ENCODE assay signal across 10 cellular contexts in the genomic region with DNA sequence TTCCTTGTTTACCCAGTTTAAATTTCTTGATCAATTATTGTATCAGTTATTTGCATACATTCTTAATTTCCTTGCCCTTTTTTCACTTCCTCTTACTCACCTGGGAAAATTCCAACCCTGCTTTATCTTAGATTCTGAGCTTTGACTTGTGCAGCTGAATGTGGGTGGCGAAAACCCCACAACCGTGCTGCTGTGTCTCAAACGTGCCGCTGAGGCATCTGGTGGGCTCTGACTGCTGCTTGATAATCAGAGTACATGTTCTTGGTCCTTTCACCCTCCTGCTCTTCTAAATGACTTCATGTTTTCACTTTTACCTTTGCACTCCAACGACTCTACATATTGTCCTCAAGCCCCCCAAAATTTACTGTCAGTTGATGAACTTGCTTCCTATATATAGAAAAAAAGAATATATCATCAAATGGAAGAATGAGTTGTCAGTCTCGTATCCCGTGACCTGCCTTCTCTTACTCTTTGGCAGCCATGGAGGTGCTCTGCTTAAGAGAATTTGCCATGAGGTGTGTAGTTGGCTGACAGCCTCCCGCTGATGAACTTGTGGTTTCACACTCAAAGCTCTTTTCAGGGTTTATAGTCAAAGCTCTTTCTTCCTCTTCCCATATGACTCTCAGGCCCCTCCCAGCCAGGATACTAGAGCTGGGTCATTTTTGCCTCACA. TPM values are rescaled to one million over a fixed set of nuclear protein-coding genes. Genes with fewer than 3 reads are reported as not detected.
DNase-seq lines count a peak whose midpoint lies in the region; ATAC-seq and TF ChIP-seq lines count a peak whose summit lies in the region.
"Had no signal": no experiment of that assay in that cellular context is flagged by ENCODE, and none has a peak within 500 bp of the region (broad histone marks: within the 10 kb centered on the region; RNA-seq: fewer than 3 reads in every experiment).

No MANE protein-coding gene starts in this region.

- no peak for TF ChIP-seq EP300 in esophagus muscularis mucosa (IDR thresholded peaks at IDR 0.05)

- no peaks in the 10 kb centered on the region for H3K9me3 Mint-ChIP-seq in CD14-positive monocyte

- H3K27ac Mint-ChIP-seq in CD14-positive monocyte: no peak overlapping the region

- H3K27ac ChIP-seq in esophagus muscularis mucosa (replicated peaks in 1 of 4): no peak overlapping the region
- H3K27ac ChIP-seq: BLaER1 treated with 17β-estradiol and CSF1 and Interleukin-3, amounts not matched to agents 10 nM and 100 nM; VCaP had no signal

- no peak for TF ChIP-seq POLR2A in esophagus muscularis mucosa (IDR thresholded peaks at IDR 0.05; ENCODE audit: low read depth)

- H3K36me3 Mint-ChIP-seq in CD14-positive monocyte: no peaks in the 10 kb centered on the region

- peaks cover 0 to 3% (median 0%) of the 10 kb centered on the region in 3 donors for H3K27me3 Mint-ChIP-seq in CD14-positive monocyte (ENCODE audit: low read depth in 3 of 3)

- no peaks in the 10 kb centered on the region for H3K36me3 ChIP-seq in esophagus muscularis mucosa
- H3K36me3 ChIP-seq: BLaER1 treated with 17β-estradiol and CSF1 and Interleukin-3, amounts not matched to agents 10 nM and 100 nM had no signal

- 81% methylated on average over 8 of the region's 8 CpGs for WGBS in esophagus muscularis mucosa

- TF ChIP-seq CTCF in CD14-positive monocyte (IDR thresholded peaks at IDR 0.05) (no peak), esophagus muscularis mucosa (IDR thresholded peaks at IDR 0.05) (no peak)

- ATAC-seq in GM19351 (IDR thresholded peaks at IDR 0.05; ENCODE audit: unreplicated experiment) (peak; percentile 88), HG03354 (IDR thresholded peaks at IDR 0.05; ENCODE audit: poor library complexity, severe bottlenecking, unreplicated experiment) (peak; percentile 81)

- no peaks in the 10 kb centered on the region for H3K27me3 ChIP-seq in esophagus muscularis mucosa
- H3K27me3 ChIP-seq: BLaER1 treated with 17β-estradiol and CSF1 and Interleukin-3, amounts not matched to agents 10 nM and 100 nM had no signal

- intact Hi-C loops in CD14-positive monocyte (cut with micrococcal nuclease) (no loop called here), esophagus muscularis mucosa (cut with DNase I) (no loop called here)

- no peaks in the 10 kb centered on the region for H3K9me3 ChIP-seq in esophagus muscularis mucosa
- H3K9me3 ChIP-seq: BLaER1 treated with 17β-estradiol and CSF1 and Interleukin-3, amounts not matched to agents 10 nM and 100 nM had no signal

- no peaks in the 10 kb centered on the region for H3K4me1 Mint-ChIP-seq in CD14-positive monocyte

- H3K4me1 ChIP-seq in esophagus muscularis mucosa: no peaks in the 10 kb centered on the region

- DNase-seq in CD14-positive monocyte (ENCODE audit: low spot score) (peak; percentile 47), activated T-cell treated with anti-CD3 and anti-CD28 coated beads for 4 hours (peak; percentile 36), NCI-H510A treated with DMSO at 0.1 percent for 48 hours (lab: John Stamatoyannopoulos, UW) (no peak), esophagus muscularis mucosa (ENCODE audit: extremely low spot score) (no peak), cerebellum (ENCODE audit: low spot score) (no peak)
- peak; percentile 49 to 72 (median 57) for DNase-seq in stimulated activated CD4-positive, alpha-beta T cell treated with anti-CD3 and anti-CD28 coated beads, TNF-alpha, amount 100 ng/mL, for 48 hours (ENCODE audit: low read depth in 3 of 3)

- H3K4me3 ChIP-seq in esophagus muscularis mucosa: no peak overlapping the region
- H3K4me3 ChIP-seq: BLaER1 treated with 17β-estradiol and CSF1 and Interleukin-3, amounts not matched to agents 10 nM and 100 nM had no signal

- H3K4me3 Mint-ChIP-seq in CD14-positive monocyte: no peak overlapping the region

RNA-seq across cellular contexts. Expression of gene JAK2, which starts 14.0 kb away (rescaled TPM):
- polyA plus RNA-seq in CD14-positive monocyte: 10 to 100 TPM; 23.5 to 34.7 TPM
- 10 to 100 TPM; 27.0 to 47.8 (median 35.1) TPM for total RNA-seq in esophagus muscularis mucosa
- total RNA-seq in cerebellum: 36.4 TPM

Comparison
In these comparisons a context has a peak if more than half of its experiments do, and no peak if none do; other contexts are left out.
1. DNase-seq: peak in CD14-positive monocyte (single experiment), activated T-cell treated with anti-CD3 and anti-CD28 coated beads for 4 hours (single experiment) and stimulated activated CD4-positive, alpha-beta T cell treated with anti-CD3 and anti-CD28 coated beads, TNF-alpha, amount 100 ng/mL, for 48 hours (3 of 3); none in NCI-H510A treated with DMSO at 0.1 percent for 48 hours (single experiment), esophagus muscularis mucosa (single experiment) and cerebellum (single experiment).